Comparison of ENCODE assay signal across 8 cellular contexts in the genomic region with DNA sequence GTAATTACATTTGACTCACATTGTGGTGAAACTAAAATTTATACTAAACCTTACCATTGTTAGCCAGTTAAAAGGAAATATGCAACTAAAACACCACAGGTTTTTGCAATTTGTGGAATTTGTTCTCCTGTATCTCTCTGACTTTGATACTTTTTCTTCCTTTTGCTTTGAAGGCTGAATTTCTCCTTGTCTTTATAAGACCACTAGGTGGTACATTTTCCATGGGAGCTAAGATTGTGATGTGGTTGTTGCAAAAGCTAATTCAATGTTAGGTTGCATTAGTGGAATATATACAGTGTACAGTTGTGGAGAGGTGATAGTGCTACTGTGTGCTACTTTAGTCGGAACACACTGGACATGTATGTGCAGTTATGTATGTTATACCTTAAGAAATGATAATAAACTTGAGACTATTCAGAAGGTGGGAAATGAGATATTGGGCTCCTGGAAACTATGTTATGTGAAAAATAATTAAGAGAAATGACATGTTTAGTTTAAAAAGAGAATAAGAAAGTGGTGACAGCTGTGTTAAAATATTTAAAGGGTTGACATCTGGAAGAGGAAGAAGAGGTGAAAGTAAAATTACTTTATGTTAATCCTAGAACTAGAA.
A peak's percentile ranks its signal among the peaks of the same experiment; 100 is the strongest.
DNase-seq lines count a peak whose midpoint lies in the region; ATAC-seq and TF ChIP-seq lines count a peak whose summit lies in the region.

No MANE protein-coding gene starts in this region.

- no peaks in the 10 kb centered on the region for H3K4me1 ChIP-seq in heart right ventricle
- no peaks in the 10 kb centered on the region for H3K4me1 ChIP-seq in OCI-LY1 (ENCODE audit: insufficient read depth, low read length, severe bottlenecking)
- H3K4me1 ChIP-seq in gastrocnemius medialis = no peaks in the 10 kb centered on the region

- in situ Hi-C loops in gastrocnemius medialis (cut with MboI; ENCODE audit: low sequenced_read_pairs in 4 of 4) = loop anchor here in 1 of 4 donors (10.0 kb wide), 1 partner anchor 229 kb away; no protein-coding TSS in a partner anchor

- H3K36me3 ChIP-seq in heart right ventricle (no peaks in the 10 kb centered on the region), OCI-LY1 (ENCODE audit: insufficient read depth, low read length) (no peaks in the 10 kb centered on the region), gastrocnemius medialis (no peaks in the 10 kb centered on the region)

- TF ChIP-seq POLR2A in gastrocnemius medialis (IDR thresholded peaks at IDR 0.05) = no peak

- no peaks in the 10 kb centered on the region for H3K79me2 ChIP-seq in OCI-LY1 (ENCODE audit: insufficient read depth, low read length)

- no peaks in the 10 kb centered on the region for H3K9me2 ChIP-seq in OCI-LY1 (ENCODE audit: low read depth, low read length)

- WGBS in heart right ventricle, 2 donors = 28 to 39% methylated on average over 1 of the region's 1 CpG

- H2AFZ ChIP-seq in OCI-LY1 (ENCODE audit: low read length) = no peak overlapping the region

- H3K27ac ChIP-seq in heart right ventricle = no peak overlapping the region
- no peak overlapping the region for H3K27ac ChIP-seq in OCI-LY1 (ENCODE audit: low read depth, low read length, poor library complexity, severe bottlenecking)
- no peak overlapping the region for H3K27ac ChIP-seq in gastrocnemius medialis

- H3K27me3 ChIP-seq in heart right ventricle = no peaks in the 10 kb centered on the region
- no peaks in the 10 kb centered on the region for H3K27me3 ChIP-seq in OCI-LY1 (ENCODE audit: insufficient read depth, low read length)
- H3K27me3 ChIP-seq in gastrocnemius medialis = no peaks in the 10 kb centered on the region

- TF ChIP-seq CTCF in heart right ventricle (IDR thresholded peaks at IDR 0.05) (peak; percentile 24 to 68 (median 52)), OCI-LY1 (IDR thresholded peaks at IDR 0.05; ENCODE audit: low read length) (peak; percentile 48; the same call in 1 of the 2 replicates), gastrocnemius medialis (IDR thresholded peaks at IDR 0.05 in 4 of 5, conservative IDR thresholded peaks at IDR 0.05 in 1 of 5) (peak in 3 of 5 experiments; percentile 15 to 49 (median 44))

- H3K9ac ChIP-seq in OCI-LY1 (ENCODE audit: low read length) = no peak overlapping the region

- no peaks in the 10 kb centered on the region for H3F3A ChIP-seq in OCI-LY1 (ENCODE audit: insufficient read depth, low read length)

- H3K4me2 ChIP-seq in OCI-LY1 (ENCODE audit: low read length) = no peak overlapping the region

- H3K4me3 ChIP-seq in heart right ventricle = no peak overlapping the region
- H3K4me3 ChIP-seq in OCI-LY1 (ENCODE audit: low read depth, low read length, poor library complexity, severe bottlenecking) = no peak overlapping the region
- no peak overlapping the region for H3K4me3 ChIP-seq in gastrocnemius medialis

- intact Hi-C loops in heart right ventricle (cut with DNase I) (loop anchor here (1.0 to 10.0 kb wide), 4 partner anchors 219 to 226 kb away; no protein-coding TSS in a partner anchor), Right ventricle myocardium inferior (cut with DNase I) (loop anchor here (2.0 to 10.0 kb wide), 2 partner anchors 79 to 225 kb away; no protein-coding TSS in a partner anchor), gastrocnemius medialis (cut with DNase I; ENCODE audit: low total_unique reads) (loop anchor here (1.0 kb wide), 1 partner anchor 80 kb away; no protein-coding TSS in a partner anchor)

- H4K20me1 ChIP-seq in OCI-LY1 (ENCODE audit: insufficient read depth, low read length) = no peaks in the 10 kb centered on the region

- no peak for DNase-seq in heart right ventricle
- DNase-seq in Right ventricle myocardium inferior (ENCODE audit: missing footprints) = no peak
- DNase-seq in fibroblast of gingiva (ENCODE audit: low read depth) = peak; percentile 40
- no peak for DNase-seq in gastrocnemius medialis
- no peak for DNase-seq in NCI-H146 (lab: John Stamatoyannopoulos, UW)

- peak in 1 of 8 donors; percentile 52 for ATAC-seq in heart right ventricle
- no peak for ATAC-seq in Right ventricle myocardium inferior
- ATAC-seq in gastrocnemius medialis = no peak
- ATAC-seq in HG02571 (IDR thresholded peaks at IDR 0.05; ENCODE audit: unreplicated experiment) = no peak
- ATAC-seq in HG03520 (IDR thresholded peaks at IDR 0.05; ENCODE audit: unreplicated experiment) = no peak

- H3K9me3 ChIP-seq in heart right ventricle (peaks cover 0 to 5% (median 0%) of the 10 kb centered on the region in 11 donors), OCI-LY1 (ENCODE audit: low read length) (no peaks in the 10 kb centered on the region), gastrocnemius medialis (no peaks in the 10 kb centered on the region)
